In genomic region chr2:53450885-53451284, GRCh38 we compare ENCODE assay signal across 20 cellular contexts.
A peak's percentile ranks its signal among the peaks of the same experiment; 100 is the strongest.
DNase-seq lines count a peak whose midpoint lies in the region; TF ChIP-seq lines count a peak whose summit lies in the region.
"Had no signal": no experiment of that assay in that cellular context is flagged by ENCODE, and none has a peak within 500 bp of the region (broad histone marks: within the 10 kb centered on the region; RNA-seq: fewer than 3 reads in every experiment).

No MANE protein-coding gene starts in this region.

- DNase-seq in DMS53 treated with DMSO at 0.1 percent for 48 hours (lab: John Stamatoyannopoulos, UW; ENCODE audit: unreplicated experiment) (peak; percentile 96), NCI-H146 treated with DMSO at 0.1 percent for 48 hours (lab: John Stamatoyannopoulos, UW; ENCODE audit: unreplicated experiment) (peak; percentile 84), NCI-H748 (lab: John Stamatoyannopoulos, UW; ENCODE audit: unreplicated experiment) (peak; percentile 80), myocyte (ENCODE audit: low read depth) (peak; percentile 89), vagina (ENCODE audit: extremely low spot score in 2 of 2) (no peak), Caco-2 (no peak), EL (no peak), NCI-H524 treated with DMSO at 0.1 percent for 48 hours (lab: John Stamatoyannopoulos, UW) (no peak)
- DNase-seq: activated CD4-positive, alpha-beta T cell treated with anti-CD3 and anti-CD28 coated beads for 1 hour; activated CD8-positive, alpha-beta memory T cell treated with anti-CD3 and anti-CD28 coated beads, Interleukin-2, amount 10 ng/mL, durations not matched to agents 7 days and 5 days; H9; left cardiac atrium; NCI-H82; occipital lobe; right lobe of liver; stimulated activated naive CD8-positive, alpha-beta T cell treated with anti-CD3 and anti-CD28 coated beads, Interleukin-15, Interleukin-2, amounts not matched to agents 100 U/mL and 50 U/mL, for 24 hours had no signal

- H3K27me3 Mint-ChIP-seq in Caco-2 (ENCODE audit: insufficient read depth, unreplicated experiment), result peaks cover 4% of the 10 kb centered on the region
- H3K27me3 Mint-ChIP-seq: activated CD8-positive, alpha-beta memory T cell treated with anti-CD3 and anti-CD28 coated beads, Interleukin-2, amount 10 ng/mL, durations not matched to agents 7 days and 5 days; activated T-helper 17 cell treated with anti-CD3 and anti-CD28 coated beads, Interleukin-2, amount 50 U/mL, for 72 hours; type B pancreatic cell had no signal

- intact Hi-C loops in vagina (cut with DNase I), result no loop called here
- intact Hi-C loops in Caco-2 (cut with micrococcal nuclease; ENCODE audit: unreplicated experiment), result no loop called here

- no peak overlapping the region for H3K27ac Mint-ChIP-seq in Caco-2 (ENCODE audit: unreplicated experiment)
- H3K27ac Mint-ChIP-seq: activated CD8-positive, alpha-beta memory T cell treated with anti-CD3 and anti-CD28 coated beads, Interleukin-2, amount 10 ng/mL, durations not matched to agents 7 days and 5 days; activated T-helper 17 cell treated with anti-CD3 and anti-CD28 coated beads, Interleukin-2, amount 50 U/mL, for 72 hours; H9; type B pancreatic cell had no signal

- TF ChIP-seq POLR2A in vagina (IDR thresholded peaks at IDR 0.05), result no peak

- H3K4me3 Mint-ChIP-seq in Caco-2 (ENCODE audit: unreplicated experiment), result no peak overlapping the region
- H3K4me3 Mint-ChIP-seq: activated CD8-positive, alpha-beta memory T cell treated with anti-CD3 and anti-CD28 coated beads, Interleukin-2, amount 10 ng/mL, durations not matched to agents 7 days and 5 days; activated T-helper 17 cell treated with anti-CD3 and anti-CD28 coated beads, Interleukin-2, amount 50 U/mL, for 72 hours; H9; type B pancreatic cell had no signal

- no TSS peak for BruUV-seq in Caco-2 (replicated peaks; lab: Mats Ljungman, UMichigan)

- H3K36me3 Mint-ChIP-seq in Caco-2 (ENCODE audit: insufficient read depth, unreplicated experiment), result no peaks in the 10 kb centered on the region
- H3K36me3 Mint-ChIP-seq: activated CD8-positive, alpha-beta memory T cell treated with anti-CD3 and anti-CD28 coated beads, Interleukin-2, amount 10 ng/mL, durations not matched to agents 7 days and 5 days; type B pancreatic cell had no signal

- H3K27me3 ChIP-seq in vagina, result no peaks in the 10 kb centered on the region
- no peaks in the 10 kb centered on the region for H3K27me3 ChIP-seq in Caco-2 (replicated peaks; ENCODE audit: control insufficient read depth, insufficient read depth, low read length)
- H3K27me3 ChIP-seq: cardiac muscle cell, gastroesophageal sphincter, right lobe of liver had no signal

- no peak for TF ChIP-seq CTCF in vagina (IDR thresholded peaks at IDR 0.05)
- TF ChIP-seq CTCF in Caco-2 (IDR thresholded peaks at IDR 0.05; ENCODE audit: insufficient read depth in 1 of 2, low read depth in 1 of 2, low read length in 1 of 2, severe bottlenecking in 1 of 2, unreplicated experiment in 1 of 2), result no peak

- CTCF ChIA-PET in Caco-2 (lab: Charles Lee), result no interaction called here

- H3K9me3 ChIP-seq in vagina (no peaks in the 10 kb centered on the region), Caco-2 (no peaks in the 10 kb centered on the region)
- H3K9me3 ChIP-seq: gastroesophageal sphincter, right lobe of liver had no signal

- H3K9me3 Mint-ChIP-seq in Caco-2 (ENCODE audit: unreplicated experiment), result peaks cover 9% of the 10 kb centered on the region
- H3K9me3 Mint-ChIP-seq: type B pancreatic cell had no signal

- no peak overlapping the region for H3K4me3 ChIP-seq in vagina
- no peak overlapping the region for H3K4me3 ChIP-seq in Caco-2 (ENCODE audit: low read depth, low read length)
- H3K4me3 ChIP-seq: cardiac muscle cell, gastroesophageal sphincter, right lobe of liver had no signal

- H3K4me1 Mint-ChIP-seq in Caco-2 (ENCODE audit: low read depth, unreplicated experiment), result peaks cover 7% of the 10 kb centered on the region
- H3K4me1 Mint-ChIP-seq: activated CD8-positive, alpha-beta memory T cell treated with anti-CD3 and anti-CD28 coated beads, Interleukin-2, amount 10 ng/mL, durations not matched to agents 7 days and 5 days; activated T-helper 17 cell treated with anti-CD3 and anti-CD28 coated beads, Interleukin-2, amount 50 U/mL, for 72 hours had no signal

- peaks cover 5% of the 10 kb centered on the region for H3K4me1 ChIP-seq in vagina
- H3K4me1 ChIP-seq in Caco-2, result no peaks in the 10 kb centered on the region

- POLR2A ChIA-PET in Caco-2 (lab: Charles Lee), result no interaction called here

- no peaks in the 10 kb centered on the region for H3K36me3 ChIP-seq in vagina
- no peaks in the 10 kb centered on the region for H3K36me3 ChIP-seq in Caco-2 (ENCODE audit: control insufficient read depth, insufficient read depth, low read length)
- H3K36me3 ChIP-seq: cardiac muscle cell, gastroesophageal sphincter, right lobe of liver had no signal

- H3K27ac ChIP-seq in vagina, result no peak overlapping the region
- H3K27ac ChIP-seq: cardiac muscle cell, gastroesophageal sphincter, right lobe of liver had no signal

Comparison
In these comparisons a context has a peak if more than half of its experiments do, and no peak if none do; other contexts are left out.
1. DNase-seq: peak in DMS53 treated with DMSO at 0.1 percent for 48 hours (single experiment), NCI-H146 treated with DMSO at 0.1 percent for 48 hours (single experiment), NCI-H748 (single experiment) and myocyte (single experiment); none in vagina (0 of 2), Caco-2 (0 of 2), EL (single experiment) and NCI-H524 treated with DMSO at 0.1 percent for 48 hours (single experiment).